26 cellular contexts compared by ENCODE assay signal in the genomic region with DNA sequence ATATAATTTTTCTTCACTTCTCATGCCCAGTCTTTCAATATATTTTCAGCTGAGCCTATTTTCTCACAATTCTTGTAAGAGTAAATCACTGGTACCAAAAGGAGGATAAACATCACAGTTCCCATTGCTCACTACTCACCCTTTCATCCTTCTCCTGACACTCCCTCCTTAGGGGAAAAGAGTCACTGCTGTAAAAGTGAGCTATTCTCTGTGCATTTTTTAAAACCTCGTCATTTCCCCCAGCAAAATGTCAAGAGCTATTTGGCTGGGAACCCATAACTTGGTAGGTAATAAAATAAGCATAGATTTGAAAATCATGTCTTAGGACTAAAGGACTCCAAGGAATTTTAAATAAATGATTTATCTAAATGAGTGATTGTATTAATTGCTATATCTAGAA.
"Had no signal": no experiment of that assay in that cellular context is flagged by ENCODE, and none has a peak within 500 bp of the region (broad histone marks: within the 10 kb centered on the region; RNA-seq: fewer than 3 reads in every experiment).

No MANE protein-coding gene starts in this region.

- H3K27me3 ChIP-seq: esophagus muscularis mucosa, foreskin keratinocyte, gastroesophageal sphincter, right atrium auricular region, tibial nerve, upper lobe of left lung had no signal

- H3K36me3 ChIP-seq: esophagus muscularis mucosa, gastroesophageal sphincter, left ventricle myocardium inferior, lower lobe of right lung, prostate gland, right atrium auricular region, thoracic aorta, tibial nerve, upper lobe of left lung had no signal

- H3K4me1 ChIP-seq: esophagus muscularis mucosa, foreskin keratinocyte, gastroesophageal sphincter, left ventricle myocardium inferior, lower lobe of right lung, prostate gland, right atrium auricular region, tibial nerve, upper lobe of left lung had no signal

- H3K4me3 ChIP-seq: coronary artery, esophagus muscularis mucosa, gastroesophageal sphincter, left ventricle myocardium inferior, lower lobe of right lung, prostate gland, right atrium auricular region, smooth muscle cell, thoracic aorta, tibial nerve, upper lobe of left lung had no signal

- H3K9me3 ChIP-seq: esophagus muscularis mucosa, gastroesophageal sphincter, left ventricle myocardium inferior, lower lobe of right lung, prostate gland, right atrium auricular region, thoracic aorta, tibial nerve, upper lobe of left lung had no signal

- DNase-seq: dermis blood vessel endothelial cell; effector memory CD4-positive, alpha-beta T cell; foreskin keratinocyte; hypothalamus; immature natural killer cell; islet precursor cell; kidney glomerular epithelial cell; left colon; left ventricle myocardium inferior; lower lobe of right lung; naive thymus-derived CD8-positive, alpha-beta T cell; nephron progenitor cell; nucleus accumbens; stimulated activated CD4-positive, alpha-beta T cell treated with anti-CD3 and anti-CD28 coated beads, Interleukin-12 subunit alpha, Interleukin-12 subunit beta, amount 100 ng/mL, for 4 hours; stimulated activated CD4-positive, alpha-beta T cell treated with anti-CD3 and anti-CD28 coated beads, Interleukin-1b, Interleukin-23, amount 100 ng/mL, for 48 hours; stimulated activated CD4-positive, alpha-beta T cell treated with anti-CD3 and anti-CD28 coated beads, Interleukin-4, amount 100 ng/mL, for 4 hours; stimulated activated naive CD8-positive, alpha-beta T cell treated with anti-CD3 and anti-CD28 coated beads, Interleukin-15, Interleukin-2, amounts not matched to agents 100 U/mL and 50 U/mL, for 24 hours; upper lobe of left lung had no signal
